14 cellular contexts compared by ENCODE assay signal in the genomic region with DNA sequence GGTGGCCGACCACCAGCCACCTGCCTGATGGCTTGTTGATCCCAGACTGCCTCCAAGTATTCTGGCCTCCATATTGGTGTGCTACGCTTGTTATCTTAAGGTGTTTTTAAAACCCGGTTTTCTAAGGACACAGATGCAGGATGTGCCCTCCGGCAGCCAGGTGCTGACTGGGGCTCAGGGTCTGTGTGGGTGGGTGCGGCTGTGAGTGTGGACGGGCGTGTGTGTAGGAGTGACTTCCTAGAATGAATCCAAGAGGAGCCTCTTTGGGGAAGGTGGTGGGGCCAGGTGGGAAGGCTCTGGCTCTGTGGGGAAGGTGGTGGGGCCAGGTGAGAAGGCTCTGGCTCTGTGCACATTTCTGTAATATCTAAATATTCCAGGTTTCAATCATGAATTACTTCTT. TPM values are rescaled to one million over a fixed set of nuclear protein-coding genes. Genes with fewer than 3 reads are reported as not detected.
"Had no signal": no experiment of that assay in that cellular context is flagged by ENCODE, and none has a peak within 500 bp of the region (broad histone marks: within the 10 kb centered on the region; RNA-seq: fewer than 3 reads in every experiment).

No MANE protein-coding gene starts in this region.

- H3K4me3 Mint-ChIP-seq: memory B cell had no signal

- H3K27ac Mint-ChIP-seq: memory B cell; stimulated activated effector memory CD8-positive, alpha-beta T cell treated with anti-CD3 and anti-CD28 coated beads, Interleukin-12 subunit alpha, Interleukin-12 subunit beta, amount 100 ng/mL, for 72 hours had no signal

- H3K36me3 ChIP-seq: cardiac muscle cell, gastrocnemius medialis, heart right ventricle, left ventricle myocardium inferior, upper lobe of left lung had no signal

- ATAC-seq: gastrocnemius medialis had no signal

- H3K9me3 Mint-ChIP-seq: memory B cell; stimulated activated effector memory CD8-positive, alpha-beta T cell treated with anti-CD3 and anti-CD28 coated beads, Interleukin-12 subunit alpha, Interleukin-12 subunit beta, amount 100 ng/mL, for 72 hours had no signal

- H3K4me1 ChIP-seq: gastrocnemius medialis had no signal

- H3K27ac ChIP-seq: cardiac muscle cell, gastrocnemius medialis, heart right ventricle, left ventricle myocardium inferior, upper lobe of left lung had no signal

- H3K36me3 Mint-ChIP-seq: memory B cell; stimulated activated effector memory CD8-positive, alpha-beta T cell treated with anti-CD3 and anti-CD28 coated beads, Interleukin-12 subunit alpha, Interleukin-12 subunit beta, amount 100 ng/mL, for 72 hours had no signal

- DNase-seq: activated CD8-positive, alpha-beta memory T cell treated with anti-CD3 and anti-CD28 coated beads for 24 hours; effector CD4-positive, alpha-beta T cell; gastrocnemius medialis; heart right ventricle; left ventricle myocardium inferior; posterior cingulate gyrus; SK-N-SH; substantia nigra had no signal

- H3K4me3 ChIP-seq: cardiac muscle cell, gastrocnemius medialis, upper lobe of left lung had no signal

- H3K9me3 ChIP-seq: gastrocnemius medialis, heart right ventricle, left ventricle myocardium inferior, SK-N-SH, upper lobe of left lung had no signal

RNA-seq across cellular contexts. Expression of a gene that starts 12.8 kb away (rescaled TPM):
- total RNA-seq: gastrocnemius medialis; T-helper 1 cell treated with Interleukin-12 subunit alpha and Interleukin-12 subunit beta and Interleukin-4 antibody, amounts not matched to agents 30 ng/mL and 1 ng/mL, for 36 hours had no signal

RNA-seq across cellular contexts. Expression of a gene that starts 27.2 kb away (rescaled TPM):
- total RNA-seq: cardiac muscle cell; gastrocnemius medialis; heart right ventricle; left ventricle myocardium inferior; T-helper 1 cell treated with Interleukin-12 subunit alpha and Interleukin-12 subunit beta and Interleukin-4 antibody, amounts not matched to agents 30 ng/mL and 1 ng/mL, for 36 hours; upper lobe of left lung had no signal
- polyA plus RNA-seq: cardiac muscle cell, heart right ventricle, keratinocyte, SK-N-SH had no signal

RNA-seq across cellular contexts. Expression of a gene that starts 42.2 kb away (rescaled TPM):
- total RNA-seq: cardiac muscle cell; gastrocnemius medialis; heart right ventricle; left ventricle myocardium inferior; T-helper 1 cell treated with Interleukin-12 subunit alpha and Interleukin-12 subunit beta and Interleukin-4 antibody, amounts not matched to agents 30 ng/mL and 1 ng/mL, for 36 hours; upper lobe of left lung had no signal
- polyA plus RNA-seq: cardiac muscle cell, heart right ventricle, keratinocyte, SK-N-SH had no signal

RNA-seq across cellular contexts. Expression of a gene that starts 57.4 kb away (rescaled TPM):
- total RNA-seq: cardiac muscle cell; gastrocnemius medialis; heart right ventricle; left ventricle myocardium inferior; T-helper 1 cell treated with Interleukin-12 subunit alpha and Interleukin-12 subunit beta and Interleukin-4 antibody, amounts not matched to agents 30 ng/mL and 1 ng/mL, for 36 hours; upper lobe of left lung had no signal
- polyA plus RNA-seq: cardiac muscle cell, heart right ventricle, keratinocyte, SK-N-SH had no signal
